Comparison of ENCODE assay signal across 15 cellular contexts in genomic region chr3:129240436-129240835, GRCh38. TPM values are rescaled to one million over a fixed set of nuclear protein-coding genes. Genes with fewer than 3 reads are reported as not detected.
DNase-seq lines count a peak whose midpoint lies in the region; ATAC-seq, FAIRE-seq and TF ChIP-seq lines count a peak whose summit lies in the region.
"Had no signal": no experiment of that assay in that cellular context is flagged by ENCODE, and none has a peak within 500 bp of the region (broad histone marks: within the 10 kb centered on the region; RNA-seq: fewer than 3 reads in every experiment).

No MANE protein-coding gene starts in this region.

- H2AFZ ChIP-seq in GM23248, result no peak overlapping the region
- H2AFZ ChIP-seq in K562 (ENCODE audit: low read depth, low read length), result peak overlapping the region; percentile 34; the same call in 1 of the 2 replicates

- in situ Hi-C loops in GM23248 (cut with MboI), result no loop called here
- in situ Hi-C loops in K562 (cut with MboI), result loop anchor here (5.0 to 10.0 kb wide), 2 partner anchors 188 to 256 kb away; no protein-coding TSS in a partner anchor

- H3K79me2 ChIP-seq in GM23248 (ENCODE audit: insufficient read depth) (no peaks in the 10 kb centered on the region; the same call in none of the 2 replicates), K562 (ENCODE audit: control insufficient read depth, insufficient read depth, low read length) (no peaks in the 10 kb centered on the region; the same call in 2 of the 3 replicates)

- ATAC-seq in K562 (no peak), HG02763 (IDR thresholded peaks at IDR 0.05; ENCODE audit: unreplicated experiment) (no peak)
- no peak for ATAC-seq in CD8-positive, alpha-beta T cell

- H3K36me3 ChIP-seq in GM23248 (ENCODE audit: low read depth) (no peaks in the 10 kb centered on the region), K562 (ENCODE audit: control insufficient read depth, insufficient read depth, low read length) (no peaks in the 10 kb centered on the region)
- no peaks in the 10 kb centered on the region for H3K36me3 ChIP-seq in CD8-positive, alpha-beta T cell (ENCODE audit: insufficient read depth, low read length)
- H3K36me3 ChIP-seq: ascending aorta, right lobe of liver had no signal

- no peaks in the 10 kb centered on the region for H3K9me2 ChIP-seq in GM23248 (ENCODE audit: insufficient read depth)

- H3K27ac Mint-ChIP-seq in CD8-positive, alpha-beta T cell, result no peak overlapping the region
- H3K27ac Mint-ChIP-seq: activated T-cell treated with anti-CD3 and anti-CD28 coated beads, Interleukin-2, amount 50 U/mL, for 24 hours had no signal

- intact Hi-C loops in K562 (cut with micrococcal nuclease), result no loop called here
- intact Hi-C loops in CD8-positive, alpha-beta T cell (cut with DNase I, micrococcal nuclease), result no loop called here

- no peak for TF ChIP-seq CTCF in K562 (IDR thresholded peaks at IDR 0.05 in 2 of 3, conservative IDR thresholded peaks at IDR 0.05 in 1 of 3; ENCODE audit: insufficient read depth in 2 of 3, low read depth in 1 of 3, low read length in 3 of 3)
- TF ChIP-seq CTCF in CD8-positive, alpha-beta T cell (IDR thresholded peaks at IDR 0.05), result no peak

- H3K9ac ChIP-seq in GM23248 (no peak overlapping the region; the same call in 1 of the 2 replicates), K562 (ENCODE audit: insufficient read depth in 1 of 2, low read depth in 2 of 2, low read length in 2 of 2) (no peak overlapping the region)

- H3K27me3 Mint-ChIP-seq in CD8-positive, alpha-beta T cell (ENCODE audit: low read depth), result peaks cover 2% of the 10 kb centered on the region
- H3K27me3 Mint-ChIP-seq: activated T-cell treated with anti-CD3 and anti-CD28 coated beads, Interleukin-2, amount 50 U/mL, for 24 hours had no signal

- H3K9me3 Mint-ChIP-seq in CD8-positive, alpha-beta T cell, result no peaks in the 10 kb centered on the region
- H3K9me3 Mint-ChIP-seq: activated T-cell treated with anti-CD3 and anti-CD28 coated beads, Interleukin-2, amount 50 U/mL, for 24 hours had no signal

- TF ChIP-seq POLR2A in K562 (conservative IDR thresholded peaks at IDR 0.05), result no peak

- no peak for TF ChIP-seq RAD21 in K562 (CRISPR knock-in tag; conservative IDR thresholded peaks at IDR 0.05 in 1 of 2, IDR thresholded peaks at IDR 0.05 in 1 of 2)

- WGBS in GM23248 (ENCODE audit: low coverage in 1 of 2, low lambda C conversion rate in 2 of 2, missing lambda C conversion rate in 2 of 2), 2 experiments, result 6 to 14% methylated on average over 3 of the region's 3 CpGs
- WGBS in K562 (ENCODE audit: insufficient coverage, low coverage, missing lambda C conversion rate), result 26% methylated on average over 3 of the region's 3 CpGs

- H3K4me1 Mint-ChIP-seq in CD8-positive, alpha-beta T cell (ENCODE audit: low read depth), result peaks cover 4% of the 10 kb centered on the region

- peaks cover 4% of the 10 kb centered on the region for H3F3A ChIP-seq in GM23248 (ENCODE audit: insufficient read depth)

- H3K9me3 ChIP-seq in GM23248 (ENCODE audit: low read depth), result no peaks in the 10 kb centered on the region
- no peaks in the 10 kb centered on the region for H3K9me3 ChIP-seq in K562 (replicated peaks; ENCODE audit: control insufficient read depth, insufficient read depth, low read depth, low read length)
- no peaks in the 10 kb centered on the region for H3K9me3 ChIP-seq in CD8-positive, alpha-beta T cell (ENCODE audit: low read length)
- H3K9me3 ChIP-seq: ascending aorta, right lobe of liver had no signal

- H3K4me1 ChIP-seq in GM23248 (ENCODE audit: insufficient read depth) (peaks cover 21% of the 10 kb centered on the region), K562 (replicated peaks in 1 of 2; ENCODE audit: control insufficient read depth in 2 of 2, insufficient read depth in 2 of 2, low read length in 2 of 2) (peaks cover 8 to 27% of the 10 kb centered on the region in 2 experiments; a peak in 4 of 5 replicates)
- peaks cover 2% of the 10 kb centered on the region for H3K4me1 ChIP-seq in CD8-positive, alpha-beta T cell (ENCODE audit: insufficient read depth, low read length)

- BruUV-seq in K562 (replicated peaks; lab: Mats Ljungman, UMichigan), result no TSS peak

- CTCF ChIA-PET in K562 (lab: Yijun Ruan, JAX; ENCODE audit: low intra/inter-chr PET ratio), result no interaction called here
- CTCF ChIA-PET in CD8-positive, alpha-beta T cell (lab: Charles Lee), result interaction anchor here (0.8 to 1.8 kb wide), 3 partner anchors 187 to 270 kb away, joined by 3 to 13 read pairs (median 6); no protein-coding TSS in a partner anchor

- H3K4me2 ChIP-seq in GM23248 (ENCODE audit: unreplicated experiment) (no peak overlapping the region), K562 (ENCODE audit: insufficient read depth, low read length) (no peak overlapping the region)

- no peak overlapping the region for H3K4me3 ChIP-seq in GM23248
- no peak overlapping the region for H3K4me3 ChIP-seq in K562
- H3K4me3 ChIP-seq in CD8-positive, alpha-beta T cell (ENCODE audit: low read depth, low read length), result no peak overlapping the region
- H3K4me3 ChIP-seq: ascending aorta, right lobe of liver had no signal

- peak overlapping the region; percentile 39 for H3K27ac ChIP-seq in GM23248
- no peak overlapping the region for H3K27ac ChIP-seq in K562 (ENCODE audit: extremely low read depth, low read depth, low read length)
- no peak overlapping the region for H3K27ac ChIP-seq in CD8-positive, alpha-beta T cell (ENCODE audit: low read depth, low read length)
- H3K27ac ChIP-seq: ascending aorta, right lobe of liver had no signal

- H3K4me3 Mint-ChIP-seq in CD8-positive, alpha-beta T cell, result no peak overlapping the region
- H3K4me3 Mint-ChIP-seq: activated T-cell treated with anti-CD3 and anti-CD28 coated beads, Interleukin-2, amount 50 U/mL, for 24 hours; nephron progenitor cell had no signal

- POLR2A ChIA-PET in K562 (lab: Yijun Ruan, JAX), result interaction anchor here (0.6 to 1.6 kb wide), 6 partner anchors 10 to 198 kb away, joined by 3 to 5 read pairs (median 4); no protein-coding TSS in a partner anchor
- POLR2A ChIA-PET in CD8-positive, alpha-beta T cell (lab: Charles Lee), result no interaction called here

- no peaks in the 10 kb centered on the region for H4K20me1 ChIP-seq in GM23248 (ENCODE audit: insufficient read depth)
- H4K20me1 ChIP-seq in K562 (replicated peaks; ENCODE audit: control insufficient read depth, insufficient read depth, low read length), result no peaks in the 10 kb centered on the region

- H3K27me3 ChIP-seq in GM23248 (replicated peaks; ENCODE audit: insufficient read depth) (no peaks in the 10 kb centered on the region), K562 (ENCODE audit: control insufficient read depth in 2 of 2, insufficient read depth in 2 of 2, low read length in 2 of 2) (no peaks in the 10 kb centered on the region)
- no peaks in the 10 kb centered on the region for H3K27me3 ChIP-seq in CD8-positive, alpha-beta T cell (ENCODE audit: insufficient read depth, low read length)
- H3K27me3 ChIP-seq: ascending aorta, right lobe of liver had no signal

- H3K36me3 Mint-ChIP-seq in CD8-positive, alpha-beta T cell, result no peaks in the 10 kb centered on the region

- DNase-seq in AG20443 (ENCODE audit: low spot score) (peak; percentile 68), GM23248 (peak; percentile 85), K562 (ENCODE audit: extremely low read depth in 1 of 4, low spot score in 3 of 4) (peak in 1 of 4 experiments; percentile 5), lung microvascular endothelial cell (ENCODE audit: low read depth in 2 of 2) (peak; percentile 13 to 39), NCI-H2081 treated with DMSO at 0.1 percent for 48 hours (lab: John Stamatoyannopoulos, UW) (no peak), NCI-H2171 (lab: John Stamatoyannopoulos, UW) (no peak)
- no peak for DNase-seq in CD8-positive, alpha-beta T cell
- DNase-seq: activated T-cell treated with anti-CD3 and anti-CD28 coated beads, Interleukin-2, amount 50 U/mL, for 24 hours; effector CD4-positive, alpha-beta T cell; NCI-H1417 treated with DMSO at 0.1 percent for 48 hours; NCI-H510A treated with DMSO at 0.1 percent for 48 hours; nephron progenitor cell; right lobe of liver had no signal

- FAIRE-seq in K562 (lab: Jason Lieb, UNC), result no peak

- no peak for TF ChIP-seq EP300 in K562 (IDR thresholded peaks at IDR 0.05; ENCODE audit: low read length)

- no peaks in the 10 kb centered on the region for H3K9me1 ChIP-seq in K562 (ENCODE audit: control insufficient read depth, insufficient read depth, low read length)

RNA-seq across cellular contexts. Expression of gene COPG1, which starts 9.0 kb away (rescaled TPM):
- 298 and 328 TPM in 2 replicates for total RNA-seq in GM23248 (2014; rRNA removed; shearing (Covaris generic))
- 254 and 265 TPM in 2 replicates for polyA plus RNA-seq in GM23248 (2016; fragmentation: Nextera tagmentation; extraction: Ambion mirVana)
- 181 and 256 TPM in 2 replicates for total RNA-seq in K562 (2011; cell fraction: chromatin; rRNA removed; ENCODE audit: low replicate concordance)
- 148 and 149 TPM in 2 replicates for total RNA-seq in K562 (2011; cell fraction: nucleolus; rRNA removed)
- 109 and 139 TPM in 2 replicates for total RNA-seq in K562 (2011; cell fraction: nucleoplasm; rRNA removed)
- 88.0 and 96.4 TPM in 2 replicates for total RNA-seq in K562 (2014; rRNA removed)
- 73.9 and 74.6 TPM in 2 replicates for total RNA-seq in K562 (2014; rRNA removed; fragmentation: Illumina TruSeq; extraction: Trizol)
- 62.0 and 65.1 TPM in 2 replicates for total RNA-seq in K562 (2015; rRNA removed; fragmentation: Illumina TruSeq; extraction: Trizol)
- 85.4 and 94.8 TPM in 2 replicates for total RNA-seq in K562 (2021)
- polyA plus RNA-seq in K562 (2011; rRNA removed), result 40.3 and 73.4 TPM in 2 replicates
- 47.0 and 48.0 TPM in 2 replicates for polyA plus RNA-seq in K562 (2011; cell fraction: cytosol; rRNA removed)
- 111 and 116 TPM in 2 replicates for polyA plus RNA-seq in K562 (2011; cell fraction: nucleus; rRNA removed)
- 82.5 and 120 TPM in 2 replicates for polyA plus RNA-seq in K562 (2012)
- polyA plus RNA-seq in K562 (2014; fragmentation: Illumina TruSeq; extraction: Trizol), result 56.8 and 62.4 TPM in 2 replicates
- polyA plus RNA-seq in K562 (2014; fragmentation: Nextera tagmentation; extraction: Ambion mirVana), result 100 to 1,000 TPM in 1 of 2 experiments, 10 to 100 TPM in 1; 40.6 to 105 TPM
- 37.1 and 47.9 TPM in 2 replicates for polyA plus RNA-seq in K562 (2014; rRNA removed)
- 115 and 157 TPM in 2 replicates for polyA minus RNA-seq in K562 (2011; rRNA and poly(A)+ RNA removed)
- polyA minus RNA-seq in K562 (2011; cell fraction: cytosol; rRNA and poly(A)+ RNA removed), result 70.3 and 92.6 TPM in 2 replicates
- 59.0 and 102 TPM in 2 replicates for polyA minus RNA-seq in K562 (2011; cell fraction: nucleus; rRNA and poly(A)+ RNA removed)
- 159 and 221 TPM in 2 replicates for total RNA-seq in lung microvascular endothelial cell
- 10 to 100 TPM; 77.0 to 93.5 TPM for total RNA-seq in CD8-positive, alpha-beta T cell

RNA-seq across cellular contexts. Expression of gene HMCES, which starts 38.2 kb away (rescaled TPM):
- total RNA-seq in GM23248 (2014; rRNA removed; shearing (Covaris generic)), result 10.6 and 12.5 TPM in 2 replicates
- polyA plus RNA-seq in GM23248 (2016; fragmentation: Nextera tagmentation; extraction: Ambion mirVana), result 33.2 and 33.5 TPM in 2 replicates
- 5.1 and 8.1 TPM in 2 replicates for total RNA-seq in K562 (2011; cell fraction: chromatin; rRNA removed; ENCODE audit: low replicate concordance)
- 6.2 and 9.0 TPM in 2 replicates for total RNA-seq in K562 (2011; cell fraction: nucleolus; rRNA removed)
- total RNA-seq in K562 (2011; cell fraction: nucleoplasm; rRNA removed), result 5.4 and 7.0 TPM in 2 replicates
- 23.5 and 36.1 TPM in 2 replicates for total RNA-seq in K562 (2014; rRNA removed)
- 18.8 and 20.2 TPM in 2 replicates for total RNA-seq in K562 (2014; rRNA removed; fragmentation: Illumina TruSeq; extraction: Trizol)
- total RNA-seq in K562 (2015; rRNA removed; fragmentation: Illumina TruSeq; extraction: Trizol), result 18.1 and 20.6 TPM in 2 replicates
- total RNA-seq in K562 (2021), result 34.7 and 42.6 TPM in 2 replicates
- polyA plus RNA-seq in K562 (2011; rRNA removed), result 21.7 and 24.8 TPM in 2 replicates
- 15.4 and 17.0 TPM in 2 replicates for polyA plus RNA-seq in K562 (2011; cell fraction: cytosol; rRNA removed)
- 12.7 and 14.4 TPM in 2 replicates for polyA plus RNA-seq in K562 (2011; cell fraction: nucleus; rRNA removed)
- polyA plus RNA-seq in K562 (2012), result 34.9 and 43.6 TPM in 2 replicates
- polyA plus RNA-seq in K562 (2014; fragmentation: Illumina TruSeq; extraction: Trizol), result 45.3 and 46.9 TPM in 2 replicates
- 10 to 100 TPM; 23.0 to 25.2 TPM for polyA plus RNA-seq in K562 (2014; fragmentation: Nextera tagmentation; extraction: Ambion mirVana)
- 26.7 and 27.6 TPM in 2 replicates for polyA plus RNA-seq in K562 (2014; rRNA removed)
- polyA minus RNA-seq in K562 (2011; rRNA and poly(A)+ RNA removed), result 14.1 and 16.4 TPM in 2 replicates
- polyA minus RNA-seq in K562 (2011; cell fraction: cytosol; rRNA and poly(A)+ RNA removed), result 13.3 and 19.9 TPM in 2 replicates
- polyA minus RNA-seq in K562 (2011; cell fraction: nucleus; rRNA and poly(A)+ RNA removed), result 4.2 and 6.3 TPM in 2 replicates
- total RNA-seq in lung microvascular endothelial cell, result 18.7 and 20.3 TPM in 2 replicates
- 10 to 100 TPM; 69.5 to 78.7 TPM for total RNA-seq in CD8-positive, alpha-beta T cell

RNA-seq across cellular contexts. Expression of gene CNBP, which starts 56.7 kb away (rescaled TPM):
- total RNA-seq in GM23248 (2014; rRNA removed; shearing (Covaris generic)), result 224 and 240 TPM in 2 replicates
- polyA plus RNA-seq in GM23248 (2016; fragmentation: Nextera tagmentation; extraction: Ambion mirVana) (373 and 386 TPM in 2 replicates), K562 (2011; rRNA removed) (387 and 478 TPM in 2 replicates), K562 (2014; fragmentation: Illumina TruSeq; extraction: Trizol) (390 and 412 TPM in 2 replicates), K562 (2014; fragmentation: Nextera tagmentation; extraction: Ambion mirVana) (100 to 1,000 TPM; 708 to 717 TPM), K562 (2014; rRNA removed) (404 and 421 TPM in 2 replicates)
- total RNA-seq in K562 (2011; cell fraction: chromatin; rRNA removed; ENCODE audit: low replicate concordance), result 92.9 and 163 TPM in 2 replicates
- total RNA-seq in K562 (2011; cell fraction: nucleolus; rRNA removed), result 61.9 and 72.2 TPM in 2 replicates
- 89.3 and 110 TPM in 2 replicates for total RNA-seq in K562 (2011; cell fraction: nucleoplasm; rRNA removed)
- total RNA-seq in K562 (2014; rRNA removed) (283 and 284 TPM in 2 replicates), K562 (2014; rRNA removed; fragmentation: Illumina TruSeq; extraction: Trizol) (338 and 375 TPM in 2 replicates), K562 (2015; rRNA removed; fragmentation: Illumina TruSeq; extraction: Trizol) (321 and 348 TPM in 2 replicates), K562 (2021) (331 and 354 TPM in 2 replicates), lung microvascular endothelial cell (207 and 229 TPM in 2 replicates)
- 251 and 375 TPM in 2 replicates for polyA plus RNA-seq in K562 (2011; cell fraction: cytosol; rRNA removed)
- 114 and 190 TPM in 2 replicates for polyA plus RNA-seq in K562 (2011; cell fraction: nucleus; rRNA removed)
- 291 and 314 TPM in 2 replicates for polyA plus RNA-seq in K562 (2012)
- polyA minus RNA-seq in K562 (2011; rRNA and poly(A)+ RNA removed), result 394 and 432 TPM in 2 replicates
- 139 and 145 TPM in 2 replicates for polyA minus RNA-seq in K562 (2011; cell fraction: cytosol; rRNA and poly(A)+ RNA removed)
- polyA minus RNA-seq in K562 (2011; cell fraction: nucleus; rRNA and poly(A)+ RNA removed), result 33.1 and 62.2 TPM in 2 replicates
- 100 to 1,000 TPM; 296 to 301 TPM for total RNA-seq in CD8-positive, alpha-beta T cell

Comparison
In these comparisons a context has a peak if more than half of its experiments do, and no peak if none do; other contexts are left out.
1. DNase-seq: peak in AG20443 (single experiment), GM23248 (single experiment) and lung microvascular endothelial cell (2 of 2); none in NCI-H2081 treated with DMSO at 0.1 percent for 48 hours (single experiment), CD8-positive, alpha-beta T cell (0 of 7) and NCI-H2171 (single experiment).